In genomic region chr13:113967206-113967720, GRCh38 we compare ENCODE assay signal across 1 cellular context.
TF ChIP-seq lines count a peak whose summit lies in the region.

No MANE protein-coding gene starts in this region.

TF ChIP-seq in HepG2, 621 proteins besides CTCF, POLR2A, EP300 and RAD21:
- TF ChIP-seq MIER3 (CRISPR knock-in tag; IDR thresholded peaks at IDR 0.05; ENCODE audit: borderline replicate concordance) (no peak), SALL2 (CRISPR knock-in tag; IDR thresholded peaks at IDR 0.05) (no peak), YEATS4 (CRISPR knock-in tag; IDR thresholded peaks at IDR 0.05; ENCODE audit: borderline replicate concordance) (no peak), KDM3A (CRISPR knock-in tag; IDR thresholded peaks at IDR 0.05; ENCODE audit: low read depth) (no peak), ZNF782 (CRISPR knock-in tag; IDR thresholded peaks at IDR 0.05; ENCODE audit: borderline replicate concordance) (no peak), ZNF598 (CRISPR knock-in tag; IDR thresholded peaks at IDR 0.05; ENCODE audit: borderline replicate concordance) (no peak), DMTF1 (CRISPR knock-in tag; IDR thresholded peaks at IDR 0.05) (no peak), NONO (IDR thresholded peaks at IDR 0.05) (no peak), NONO (CRISPR knock-in tag; conservative IDR thresholded peaks at IDR 0.05) (no peak), ZNF430 (CRISPR knock-in tag; IDR thresholded peaks at IDR 0.05) (no peak)
